Comparison of ENCODE assay signal across 1 cellular context in the genomic region with DNA sequence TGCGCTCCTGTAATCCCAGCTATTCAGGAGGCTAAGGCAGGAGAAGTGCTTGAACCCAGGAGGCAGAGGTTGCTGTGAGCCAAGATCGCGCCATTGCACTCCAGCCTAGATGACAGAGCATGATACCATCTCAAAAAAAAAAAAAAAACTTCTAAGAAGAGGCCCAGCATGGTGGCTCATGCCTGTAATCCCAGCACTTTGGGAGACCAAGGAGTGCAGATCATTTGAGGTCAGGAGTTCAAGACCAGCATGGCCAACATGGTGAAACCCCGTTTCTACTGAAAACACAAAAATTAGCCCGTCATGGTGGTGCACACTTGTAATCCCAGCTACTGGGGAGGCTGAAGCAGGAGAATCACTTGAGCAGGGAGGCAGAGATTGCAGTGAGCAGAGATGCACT. TPM values are rescaled to one million over a fixed set of nuclear protein-coding genes. Genes with fewer than 3 reads are reported as not detected.
DNase-seq lines count a peak whose midpoint lies in the region.
"Not testable (repeated sequence)": the region's sequence is repeated elsewhere in the genome, so short reads cannot be mapped to it uniquely, and the experiment has no call there.

No MANE protein-coding gene starts in this region.

- not testable (repeated sequence) for H3K23ac ChIP-seq in trophoblast cell (ENCODE audit: low read length)

- no CpG with 5 or more reads among the region's 5 CpGs for WGBS in trophoblast cell (ENCODE audit: extremely low coverage, insufficient coverage, insufficient read length)

- not testable (repeated sequence) for H4K12ac ChIP-seq in trophoblast cell (ENCODE audit: low read depth, low read length)

- H3K9ac ChIP-seq in trophoblast cell (ENCODE audit: low read length), result not testable (repeated sequence)

- not testable (repeated sequence) for H3K14ac ChIP-seq in trophoblast cell (ENCODE audit: low read length)

- H3K4me3 ChIP-seq in trophoblast cell (ENCODE audit: low read depth, low read length), result not testable (repeated sequence)

- H3K4me1 ChIP-seq in trophoblast cell (ENCODE audit: control insufficient read depth in 1 of 2, insufficient read depth in 2 of 2, low read length in 2 of 2), result not testable (repeated sequence)

- not testable (repeated sequence) for H3K27me3 ChIP-seq in trophoblast cell (ENCODE audit: insufficient read depth, low read length)

- H3K4me2 ChIP-seq in trophoblast cell (ENCODE audit: low read length), result not testable (repeated sequence)

- not testable (repeated sequence) for H2AFZ ChIP-seq in trophoblast cell (ENCODE audit: insufficient read depth, low read length, poor library complexity)

- not testable (repeated sequence) for H4K91ac ChIP-seq in trophoblast cell (ENCODE audit: low read depth, low read length)

- H2BK5ac ChIP-seq in trophoblast cell (ENCODE audit: low read depth, low read length, poor library complexity), result not testable (repeated sequence)

- not testable (repeated sequence) for H3K36me3 ChIP-seq in trophoblast cell (ENCODE audit: control insufficient read depth in 1 of 2, insufficient read depth in 2 of 2, low read length in 2 of 2)

- H3K18ac ChIP-seq in trophoblast cell (ENCODE audit: low read length), result not testable (repeated sequence)

- not testable (repeated sequence) for H4K8ac ChIP-seq in trophoblast cell (ENCODE audit: low read depth, low read length)

- H3K79me2 ChIP-seq in trophoblast cell (ENCODE audit: control insufficient read depth, insufficient read depth, low read length, poor library complexity), result not testable (repeated sequence)

- not testable (repeated sequence) for H2AK5ac ChIP-seq in trophoblast cell (ENCODE audit: low read length)

- not testable (repeated sequence) for H3K79me1 ChIP-seq in trophoblast cell (ENCODE audit: low read length)

- H2BK120ac ChIP-seq in trophoblast cell (ENCODE audit: insufficient read depth, low read length, poor library complexity), result not testable (repeated sequence)

- H2BK12ac ChIP-seq in trophoblast cell (ENCODE audit: low read length), result not testable (repeated sequence)

- H3K27ac ChIP-seq in trophoblast cell (ENCODE audit: low read depth, low read length), result not testable (repeated sequence)

- DNase-seq in trophoblast cell, result peak; percentile 58 to 68

- H3K9me3 ChIP-seq in trophoblast cell (ENCODE audit: insufficient read depth, low read depth, low read length), result not testable (repeated sequence)

- not testable (repeated sequence) for H3K4ac ChIP-seq in trophoblast cell (ENCODE audit: low read depth, low read length)

RNA-seq across cellular contexts. Expression of gene LANCL2, which starts 51.5 kb away (rescaled TPM):
- polyA plus RNA-seq in trophoblast cell (2013), result 7.8 and 8.4 TPM in 2 replicates
